ENCODE assay signal across 8 cellular contexts in the genomic region with DNA sequence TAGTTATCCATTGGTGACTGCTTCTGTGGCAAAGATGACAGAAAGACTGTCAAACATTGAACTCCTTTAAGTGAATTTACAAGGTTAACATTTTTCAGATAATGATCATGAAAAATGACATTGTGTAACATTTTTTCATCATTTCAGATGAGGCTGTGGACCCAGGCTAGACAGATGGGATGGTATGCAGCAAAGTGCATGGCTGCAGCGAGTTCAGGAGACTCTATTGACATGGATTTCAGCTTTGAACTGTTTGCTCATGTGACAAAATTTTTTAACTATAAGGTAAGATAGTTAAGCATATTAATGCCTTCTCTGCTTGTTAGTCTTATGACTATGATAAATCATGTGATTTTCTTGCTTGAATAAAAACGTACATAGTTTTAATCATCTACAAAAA. TPM values are rescaled to one million over a fixed set of nuclear protein-coding genes. Genes with fewer than 3 reads are reported as not detected.
DNase-seq lines count a peak whose midpoint lies in the region; ATAC-seq, FAIRE-seq and TF ChIP-seq lines count a peak whose summit lies in the region.
"Not testable (repeated sequence)": the region's sequence is repeated elsewhere in the genome, so short reads cannot be mapped to it uniquely, and the experiment has no call there.
"Had no signal": no experiment of that assay in that cellular context is flagged by ENCODE, and none has a peak within 500 bp of the region (broad histone marks: within the 10 kb centered on the region; RNA-seq: fewer than 3 reads in every experiment).

No MANE protein-coding gene starts in this region.

- not testable (repeated sequence) for H3K9me3 ChIP-seq in CD4-positive, alpha-beta memory T cell (ENCODE audit: control insufficient read depth in 1 of 2, low read length in 2 of 2); GM12878 (replicated peaks; ENCODE audit: control insufficient read depth, insufficient read depth, low read length)

- CTCF ChIA-PET in CD4-positive, alpha-beta memory T cell (lab: Charles Lee; ENCODE audit: partially characterized antibody); T-cell (lab: Charles Lee); activated naive CD4-positive, alpha-beta T cell treated with anti-CD3 and anti-CD28 coated beads for 36 hours (lab: Charles Lee): not testable (repeated sequence)
- CTCF ChIA-PET in GM12878 (lab: Yijun Ruan, JAX): interaction anchor here (0.7 kb wide), 1 partner anchor 94 kb away, joined by 3 read pairs; no protein-coding TSS in a partner anchor

- not testable (repeated sequence) for H3K79me2 ChIP-seq in GM12878 (ENCODE audit: control insufficient read depth, insufficient read depth, low read length)

- H3K36me3 Mint-ChIP-seq in CD4-positive, alpha-beta memory T cell: peaks cover 47 to 61% of the 10 kb centered on the region in 2 donors
- peaks cover 48% of the 10 kb centered on the region for H3K36me3 Mint-ChIP-seq in T-cell
- H3K36me3 Mint-ChIP-seq in activated naive CD4-positive, alpha-beta T cell treated with anti-CD3 and anti-CD28 coated beads for 36 hours (ENCODE audit: low read depth): peaks cover 39% of the 10 kb centered on the region
- peaks cover 29% of the 10 kb centered on the region for H3K36me3 Mint-ChIP-seq in memory B cell
- H3K36me3 Mint-ChIP-seq in natural killer cell: not testable (repeated sequence)

- intact Hi-C loops in CD4-positive, alpha-beta memory T cell (cut with micrococcal nuclease); activated naive CD4-positive, alpha-beta T cell treated with anti-CD3 and anti-CD28 coated beads for 36 hours (cut with micrococcal nuclease); GM12878 (cut with micrococcal nuclease; ENCODE audit: unreplicated experiment); natural killer cell (cut with micrococcal nuclease): not testable (repeated sequence)

- TF ChIP-seq CTCF in GM12878 (IDR thresholded peaks at IDR 0.05 in 2 of 3, conservative IDR thresholded peaks at IDR 0.05 in 1 of 3; ENCODE audit: control insufficient read depth in 2 of 3, extremely low read depth in 1 of 3, insufficient read depth in 1 of 3, low read depth in 3 of 3, low read length in 3 of 3); natural killer cell (IDR thresholded peaks at IDR 0.05): not testable (repeated sequence)

- H3K4me3 Mint-ChIP-seq in CD4-positive, alpha-beta memory T cell; T-cell; activated naive CD4-positive, alpha-beta T cell treated with anti-CD3 and anti-CD28 coated beads for 36 hours; memory B cell; natural killer cell: not testable (repeated sequence)

- H3K9ac ChIP-seq in GM12878 (ENCODE audit: control insufficient read depth, insufficient read depth, low read length): not testable (repeated sequence)

- POLR2A ChIA-PET in CD4-positive, alpha-beta memory T cell (lab: Charles Lee; ENCODE audit: partially characterized antibody): interaction anchor here (1.4 kb wide), 1 partner anchor 10 kb away, joined by 5 read pairs; no protein-coding TSS in a partner anchor
- POLR2A ChIA-PET in T-cell (lab: Charles Lee); GM12878 (lab: Charles Lee): not testable (repeated sequence)

- ATAC-seq in T-cell (replicated peaks in 1 of 4); GM12878; memory B cell (ENCODE audit: low read depth); natural killer cell: not testable (repeated sequence)

- not testable (repeated sequence) for TF ChIP-seq EP300 in GM12878 (IDR thresholded peaks at IDR 0.05; ENCODE audit: borderline replicate concordance in 1 of 2, control insufficient read depth in 1 of 2, low read depth in 2 of 2, low read length in 2 of 2)

- H3K9me3 Mint-ChIP-seq in CD4-positive, alpha-beta memory T cell; T-cell; activated naive CD4-positive, alpha-beta T cell treated with anti-CD3 and anti-CD28 coated beads for 36 hours; memory B cell; natural killer cell: not testable (repeated sequence)

- not testable (repeated sequence) for H3K27me3 ChIP-seq in CD4-positive, alpha-beta memory T cell (ENCODE audit: insufficient read depth, low read length); GM12878 (replicated peaks in 1 of 2; ENCODE audit: control insufficient read depth in 2 of 2, insufficient read depth in 2 of 2, low read length in 1 of 2)

- H3K4me2 ChIP-seq in GM12878 (ENCODE audit: control insufficient read depth, insufficient read depth): not testable (repeated sequence)

- H3K4me1 ChIP-seq in CD4-positive, alpha-beta memory T cell (ENCODE audit: insufficient read depth, low read length); GM12878 (ENCODE audit: control insufficient read depth, insufficient read depth, low read length): not testable (repeated sequence)

- not testable (repeated sequence) for H3K27me3 Mint-ChIP-seq in CD4-positive, alpha-beta memory T cell; T-cell; activated naive CD4-positive, alpha-beta T cell treated with anti-CD3 and anti-CD28 coated beads for 36 hours (ENCODE audit: low read depth); memory B cell; natural killer cell (ENCODE audit: low read depth in 2 of 2)

- peak overlapping the region in 4 of 7 donors; percentile 9 to 59 (median 26) for H3K27ac Mint-ChIP-seq in CD4-positive, alpha-beta memory T cell
- H3K27ac Mint-ChIP-seq in T-cell: peak overlapping the region; percentile 81 to 89
- peak overlapping the region; percentile 54 for H3K27ac Mint-ChIP-seq in activated naive CD4-positive, alpha-beta T cell treated with anti-CD3 and anti-CD28 coated beads for 36 hours
- H3K27ac Mint-ChIP-seq in memory B cell: peak overlapping the region; percentile 14
- H3K27ac Mint-ChIP-seq in natural killer cell: peak overlapping the region; percentile 47 to 52

- in situ Hi-C loops in GM12878 (cut with MboI): not testable (repeated sequence)

- H3K4me3 ChIP-seq in CD4-positive, alpha-beta memory T cell (ENCODE audit: low read length in 2 of 2); GM12878: not testable (repeated sequence)

- FAIRE-seq in GM12892 (lab: Jason Lieb, UNC): peak; percentile 51
- FAIRE-seq in GM12878 (lab: Jason Lieb, UNC): peak; percentile 81

- H2AFZ ChIP-seq in GM12878 (ENCODE audit: control insufficient read depth, low read depth, low read length): not testable (repeated sequence)

- not testable (repeated sequence) for TF ChIP-seq RAD21 in GM12878 (IDR thresholded peaks at IDR 0.05; ENCODE audit: insufficient read depth, low read depth, low read length)

- H4K20me1 ChIP-seq in GM12878 (ENCODE audit: control insufficient read depth, insufficient read depth): not testable (repeated sequence)

- peaks cover 34% of the 10 kb centered on the region for H3K36me3 ChIP-seq in CD4-positive, alpha-beta memory T cell (ENCODE audit: insufficient read depth, low read length)
- H3K36me3 ChIP-seq in GM12878 (ENCODE audit: control insufficient read depth in 2 of 2, insufficient read depth in 2 of 2, low read length in 1 of 2): peaks cover 0 to 17% of the 10 kb centered on the region in 2 experiments; a peak in 1 of 4 replicates

- TF ChIP-seq POLR2A in GM12892 (IDR thresholded peaks at IDR 0.05; ENCODE audit: low read depth, low read length); GM12878 (IDR thresholded peaks at IDR 0.05; ENCODE audit: low read depth, low read length): not testable (repeated sequence)

- not testable (repeated sequence) for H3K27ac ChIP-seq in CD4-positive, alpha-beta memory T cell (ENCODE audit: low read depth, low read length); GM12878 (ENCODE audit: control insufficient read depth, insufficient read depth)

- 47% methylated on average over 2 of the region's 2 CpGs for WGBS in GM12878 (ENCODE audit: insufficient coverage, insufficient replicate concordance, low lambda C conversion rate, missing lambda C conversion rate)

- RAD21 ChIA-PET in GM12878 (lab: Charles Lee; ENCODE audit: unreplicated experiment): not testable (repeated sequence)

- SMC1A ChIA-PET in GM12878 (lab: Charles Lee; ENCODE audit: uncharacterized antibody, unreplicated experiment): interaction anchor here (0.6 kb wide), 1 partner anchor 21 kb away, joined by 3 read pairs; no protein-coding TSS in a partner anchor

- not testable (repeated sequence) for DNase-seq in CD4-positive, alpha-beta memory T cell; GM12892 (ENCODE audit: insufficient read length); T-cell; activated naive CD4-positive, alpha-beta T cell treated with anti-CD3 and anti-CD28 coated beads for 36 hours; GM12878 (ENCODE audit: low read depth, low spot score); memory B cell (ENCODE audit: low spot score in 2 of 2); natural killer cell

- not testable (repeated sequence) for BruUV-seq in GM12878 (replicated peaks; lab: Mats Ljungman, UMichigan)

- peaks cover 0 to 13% (median 6%) of the 10 kb centered on the region in 4 donors for H3K4me1 Mint-ChIP-seq in CD4-positive, alpha-beta memory T cell
- H3K4me1 Mint-ChIP-seq in T-cell; activated naive CD4-positive, alpha-beta T cell treated with anti-CD3 and anti-CD28 coated beads for 36 hours (ENCODE audit: low read depth); memory B cell; natural killer cell: not testable (repeated sequence)

RNA-seq across cellular contexts. Expression of gene PYROXD1, which starts 29.9 kb away (rescaled TPM):
- total RNA-seq in CD4-positive, alpha-beta memory T cell: 10 to 100 TPM; 35.7 to 41.0 TPM
- 10 to 100 TPM; 26.8 to 41.0 TPM for polyA plus RNA-seq in CD4-positive, alpha-beta memory T cell
- 17.3 TPM for polyA plus RNA-seq in GM12892 (2012; ENCODE audit: missing spikeins)
- 10 to 100 TPM; 33.2 to 58.4 (median 42.4) TPM for total RNA-seq in T-cell
- 10 to 100 TPM; 21.0 to 21.6 TPM for total RNA-seq in activated naive CD4-positive, alpha-beta T cell treated with anti-CD3 and anti-CD28 coated beads for 36 hours
- total RNA-seq in GM12878 (2013; cell fraction: nucleolus; rRNA removed): 56.1 and 64.7 TPM in 2 replicates
- 11.0 and 15.3 TPM in 2 replicates for total RNA-seq in GM12878 (2014; rRNA removed)
- 16.3 and 18.2 TPM in 2 replicates for total RNA-seq in GM12878 (2014; rRNA removed; fragmentation: Illumina TruSeq; extraction: Trizol)
- total RNA-seq in GM12878 (2021): 18.6 and 20.1 TPM in 2 replicates
- polyA plus RNA-seq in GM12878 (2011; ENCODE audit: low read depth): 10.2 TPM
- polyA plus RNA-seq in GM12878 (2011; rRNA removed): 22.4 and 38.2 TPM in 2 replicates
- polyA plus RNA-seq in GM12878 (2011; cell fraction: cytosol; rRNA removed): 8.7 and 11.6 TPM in 2 replicates
- 23.6 and 26.6 TPM in 2 replicates for polyA plus RNA-seq in GM12878 (2011; cell fraction: nucleus; rRNA removed)
- 15.2 and 21.9 TPM in 2 replicates for polyA plus RNA-seq in GM12878 (2012)
- polyA plus RNA-seq in GM12878 (2014; fragmentation: Illumina TruSeq; extraction: Trizol): 19.1 and 22.9 TPM in 2 replicates
- 10 to 100 TPM; 11.6 to 18.0 TPM for polyA plus RNA-seq in GM12878 (2014; fragmentation: Nextera tagmentation; extraction: Ambion mirVana)
- 11.9 and 13.5 TPM in 2 replicates for polyA plus RNA-seq in GM12878 (2014; rRNA removed)
- 10 to 100 TPM; 26.8 to 28.3 TPM for polyA plus RNA-seq in GM12878 (2016; fragmentation: Nextera tagmentation; extraction: Ambion mirVana)
- polyA minus RNA-seq in GM12878 (2011; rRNA and poly(A)+ RNA removed): 20.7 and 30.1 TPM in 2 replicates
- 9.6 and 10.8 TPM in 2 replicates for polyA minus RNA-seq in GM12878 (2011; cell fraction: cytosol; rRNA and poly(A)+ RNA removed)
- 31.8 and 48.0 TPM in 2 replicates for polyA minus RNA-seq in GM12878 (2011; cell fraction: nucleus; rRNA and poly(A)+ RNA removed)
- total RNA-seq in natural killer cell: 10 to 100 TPM; 44.2 to 64.7 (median 46.8) TPM

RNA-seq across cellular contexts. Expression of gene RECQL, which starts 34.1 kb away (rescaled TPM):
- total RNA-seq in CD4-positive, alpha-beta memory T cell: 10 to 100 TPM; 64.0 to 67.8 TPM
- 10 to 100 TPM; 90.0 to 91.7 TPM for polyA plus RNA-seq in CD4-positive, alpha-beta memory T cell
- polyA plus RNA-seq in GM12892 (2012; ENCODE audit: missing spikeins): 63.0 TPM
- total RNA-seq in T-cell: 10 to 100 TPM; 25.4 to 70.8 (median 53.8) TPM
- 10 to 100 TPM; 89.8 to 93.7 TPM for total RNA-seq in activated naive CD4-positive, alpha-beta T cell treated with anti-CD3 and anti-CD28 coated beads for 36 hours
- 23.8 and 25.3 TPM in 2 replicates for total RNA-seq in GM12878 (2013; cell fraction: nucleolus; rRNA removed)
- total RNA-seq in GM12878 (2014; rRNA removed): 60.2 and 71.2 TPM in 2 replicates
- total RNA-seq in GM12878 (2014; rRNA removed; fragmentation: Illumina TruSeq; extraction: Trizol): 112 and 113 TPM in 2 replicates
- total RNA-seq in GM12878 (2021): 64.2 and 65.2 TPM in 2 replicates
- polyA plus RNA-seq in GM12878 (2011; ENCODE audit: low read depth): 26.5 TPM
- 47.4 and 74.2 TPM in 2 replicates for polyA plus RNA-seq in GM12878 (2011; rRNA removed)
- polyA plus RNA-seq in GM12878 (2011; cell fraction: cytosol; rRNA removed): 18.1 and 19.1 TPM in 2 replicates
- polyA plus RNA-seq in GM12878 (2011; cell fraction: nucleus; rRNA removed): 16.6 and 21.1 TPM in 2 replicates
- 30.4 and 35.7 TPM in 2 replicates for polyA plus RNA-seq in GM12878 (2012)
- polyA plus RNA-seq in GM12878 (2014; fragmentation: Illumina TruSeq; extraction: Trizol): 88.6 and 104 TPM in 2 replicates
- polyA plus RNA-seq in GM12878 (2014; fragmentation: Nextera tagmentation; extraction: Ambion mirVana): 10 to 100 TPM; 59.4 to 76.5 TPM
- 42.9 and 54.0 TPM in 2 replicates for polyA plus RNA-seq in GM12878 (2014; rRNA removed)
- polyA plus RNA-seq in GM12878 (2016; fragmentation: Nextera tagmentation; extraction: Ambion mirVana): 100 to 1,000 TPM; 120 to 130 TPM
- 25.8 and 38.8 TPM in 2 replicates for polyA minus RNA-seq in GM12878 (2011; rRNA and poly(A)+ RNA removed)
- 15.5 and 21.4 TPM in 2 replicates for polyA minus RNA-seq in GM12878 (2011; cell fraction: cytosol; rRNA and poly(A)+ RNA removed)
- 14.0 and 17.2 TPM in 2 replicates for polyA minus RNA-seq in GM12878 (2011; cell fraction: nucleus; rRNA and poly(A)+ RNA removed)
- total RNA-seq in natural killer cell: 10 to 100 TPM; 39.4 to 46.8 (median 40.1) TPM

RNA-seq across cellular contexts. Expression of gene GOLT1B, which starts 34.3 kb away (rescaled TPM):
- total RNA-seq in CD4-positive, alpha-beta memory T cell: 10 to 100 TPM; 33.0 to 39.1 TPM
- 10 to 100 TPM; 33.5 to 37.1 TPM for polyA plus RNA-seq in CD4-positive, alpha-beta memory T cell
- 24.0 TPM for polyA plus RNA-seq in GM12892 (2012; ENCODE audit: missing spikeins)
- total RNA-seq in T-cell (10 to 100 TPM; 27.7 to 37.7 (median 35.1) TPM), GM12878 (2014; rRNA removed) (18.3 and 23.7 TPM in 2 replicates), GM12878 (2014; rRNA removed; fragmentation: Illumina TruSeq; extraction: Trizol) (35.7 and 36.7 TPM in 2 replicates), GM12878 (2021) (28.7 and 33.5 TPM in 2 replicates), natural killer cell (10 to 100 TPM; 30.9 to 38.0 (median 33.1) TPM)
- total RNA-seq in activated naive CD4-positive, alpha-beta T cell treated with anti-CD3 and anti-CD28 coated beads for 36 hours: 10 to 100 TPM; 36.2 to 36.8 TPM
- 55.3 and 57.4 TPM in 2 replicates for total RNA-seq in GM12878 (2013; cell fraction: nucleolus; rRNA removed)
- 36.1 TPM for polyA plus RNA-seq in GM12878 (2011; ENCODE audit: low read depth)
- polyA plus RNA-seq in GM12878 (2011; rRNA removed) (28.7 and 45.5 TPM in 2 replicates), GM12878 (2014; fragmentation: Illumina TruSeq; extraction: Trizol) (29.1 and 47.3 TPM in 2 replicates), GM12878 (2014; fragmentation: Nextera tagmentation; extraction: Ambion mirVana) (10 to 100 TPM; 60.0 to 77.4 TPM), GM12878 (2014; rRNA removed) (18.4 and 21.0 TPM in 2 replicates), GM12878 (2016; fragmentation: Nextera tagmentation; extraction: Ambion mirVana) (10 to 100 TPM; 51.1 to 58.2 TPM)
- polyA plus RNA-seq in GM12878 (2011; cell fraction: cytosol; rRNA removed): 9.6 and 17.0 TPM in 2 replicates
- 13.2 and 20.7 TPM in 2 replicates for polyA plus RNA-seq in GM12878 (2011; cell fraction: nucleus; rRNA removed)
- 33.4 and 48.4 TPM in 2 replicates for polyA plus RNA-seq in GM12878 (2012)
- 7.1 and 12.9 TPM in 2 replicates for polyA minus RNA-seq in GM12878 (2011; rRNA and poly(A)+ RNA removed)
- 9.9 and 15.5 TPM in 2 replicates for polyA minus RNA-seq in GM12878 (2011; cell fraction: cytosol; rRNA and poly(A)+ RNA removed)
- 10.8 and 16.3 TPM in 2 replicates for polyA minus RNA-seq in GM12878 (2011; cell fraction: nucleus; rRNA and poly(A)+ RNA removed)

RNA-seq across cellular contexts. Expression of gene SPX, which starts 58.8 kb away (rescaled TPM):
- total RNA-seq in CD4-positive, alpha-beta memory T cell: under 1 TPM; 0.49 to 0.78 TPM
- under 1 TPM in 1 of 2 donors, not detected in 1; 0.63 TPM for polyA plus RNA-seq in CD4-positive, alpha-beta memory T cell
- not detected for polyA plus RNA-seq in GM12892 (2012; ENCODE audit: missing spikeins)
- total RNA-seq in T-cell: under 1 TPM in 4 of 5 donors, not detected in 1; 0.26 to 0.46 (median 0.32) TPM
- total RNA-seq in activated naive CD4-positive, alpha-beta T cell treated with anti-CD3 and anti-CD28 coated beads for 36 hours: under 1 TPM; 0.50 to 0.57 TPM
- total RNA-seq in GM12878 (2013; cell fraction: nucleolus; rRNA removed): 0.06 TPM in 1 of 2 replicates, not detected in the other
- not detected in 2 replicates for total RNA-seq in GM12878 (2014; rRNA removed)
- not detected in 2 replicates for total RNA-seq in GM12878 (2014; rRNA removed; fragmentation: Illumina TruSeq; extraction: Trizol)
- 0.11 TPM in 1 of 2 replicates, not detected in the other for total RNA-seq in GM12878 (2021)
- polyA plus RNA-seq in GM12878 (2011; ENCODE audit: low read depth): not detected
- polyA plus RNA-seq in GM12878 (2011; rRNA removed): 0.05 and 0.12 TPM in 2 replicates
- polyA plus RNA-seq in GM12878 (2011; cell fraction: cytosol; rRNA removed): 0.01 and 0.03 TPM in 2 replicates
- 0.15 TPM in 1 of 2 replicates, not detected in the other for polyA plus RNA-seq in GM12878 (2011; cell fraction: nucleus; rRNA removed)
- polyA plus RNA-seq in GM12878 (2012): 0.07 TPM in 1 of 2 replicates, not detected in the other
- polyA plus RNA-seq in GM12878 (2014; fragmentation: Illumina TruSeq; extraction: Trizol): not detected in 2 replicates
- under 1 TPM in 1 of 2 experiments, not detected in 1; 0.05 TPM for polyA plus RNA-seq in GM12878 (2014; fragmentation: Nextera tagmentation; extraction: Ambion mirVana)
- not detected in 2 replicates for polyA plus RNA-seq in GM12878 (2014; rRNA removed)
- not detected for polyA plus RNA-seq in GM12878 (2016; fragmentation: Nextera tagmentation; extraction: Ambion mirVana)
- not detected in 2 replicates for polyA minus RNA-seq in GM12878 (2011; rRNA and poly(A)+ RNA removed)
- not detected in 2 replicates for polyA minus RNA-seq in GM12878 (2011; cell fraction: cytosol; rRNA and poly(A)+ RNA removed)
- 0.19 and 0.24 TPM in 2 replicates for polyA minus RNA-seq in GM12878 (2011; cell fraction: nucleus; rRNA and poly(A)+ RNA removed)
- total RNA-seq in natural killer cell: 1 to 10 TPM in 2 of 3 donors, not detected in 1; 1.2 to 1.4 TPM
- total RNA-seq: HFFc6 had no signal

Comparison
In these comparisons a context has a peak if more than half of its experiments do, and no peak if none do; other contexts are left out.
1. H3K27ac Mint-ChIP-seq: peak in every context shown above with its lines; median percentile 85 in T-cell; 54 in activated naive CD4-positive, alpha-beta T cell treated with anti-CD3 and anti-CD28 coated beads for 36 hours; 50 in natural killer cell; 26 in CD4-positive, alpha-beta memory T cell; 14 in memory B cell.